Comparison of ENCODE assay signal across 8 cellular contexts in the genomic region with DNA sequence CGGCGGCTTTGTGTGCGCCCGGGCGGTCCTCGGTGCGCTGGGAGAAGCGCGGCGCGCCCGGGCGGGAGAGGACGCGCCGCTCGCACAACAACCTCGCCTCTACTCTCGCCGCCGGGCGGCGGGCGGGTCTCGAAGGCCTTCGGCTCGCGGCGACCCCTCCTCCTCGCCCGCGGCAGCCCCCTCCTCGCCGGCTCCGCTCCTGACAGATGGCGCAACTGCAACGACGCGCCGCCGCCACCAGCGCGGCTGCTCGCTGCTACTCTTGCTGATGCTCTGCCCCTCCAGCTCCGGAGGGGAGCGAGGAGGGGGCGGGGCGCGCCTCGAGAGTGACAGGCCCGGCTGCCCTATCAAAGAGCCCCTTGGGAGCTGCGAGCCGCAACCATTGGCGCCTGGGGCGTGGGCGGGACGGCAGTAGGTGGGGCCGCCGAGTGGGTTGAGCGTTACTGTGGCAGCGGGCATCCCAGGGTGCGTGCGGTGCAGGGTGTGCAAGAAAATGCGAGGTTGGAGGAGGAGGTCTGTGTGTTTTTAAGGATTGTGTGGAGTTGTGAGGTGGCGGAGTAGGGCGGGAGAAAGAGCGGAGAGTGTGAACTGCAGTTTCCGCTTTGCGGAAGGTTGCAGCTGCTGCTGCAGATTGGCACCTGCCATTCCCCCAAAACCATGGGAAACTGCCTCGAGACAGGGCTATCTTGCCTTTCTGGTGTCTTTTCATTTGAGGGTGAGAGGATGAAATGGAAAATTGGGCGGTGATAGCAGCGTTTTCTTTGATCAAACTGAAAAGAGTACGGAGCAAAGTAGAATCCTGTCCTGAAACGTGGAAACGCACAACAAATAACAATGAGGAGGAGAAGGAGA. TPM values are rescaled to one million over a fixed set of nuclear protein-coding genes. Genes with fewer than 3 reads are reported as not detected.
DNase-seq lines count a peak whose midpoint lies in the region; ATAC-seq, FAIRE-seq and TF ChIP-seq lines count a peak whose summit lies in the region.

Gene FYN, minus strand, starts transcription at position 275 of the 852 bp plus-strand sequence. CDS start 153,401 bp downstream, outside the sequence.

- ATAC-seq in GM18868 (IDR thresholded peaks at IDR 0.05; ENCODE audit: unreplicated experiment) (peak; percentile 99), HG03135 (IDR thresholded peaks at IDR 0.05; ENCODE audit: unreplicated experiment) (peak; percentile 100)

- peak; percentile 95 for DNase-seq in NCI-H2196 treated with DMSO at 0.1 percent for 48 hours (lab: John Stamatoyannopoulos, UW; ENCODE audit: unreplicated experiment)
- peak; percentile 95 to 97 for DNase-seq in breast epithelium (ENCODE audit: low spot score in 2 of 2)
- DNase-seq in small intestine = peak; percentile 90

- TF ChIP-seq CTCF in VCaP (conservative IDR thresholded peaks at IDR 0.05) = peak; percentile 53
- peak; percentile 49 to 76 (median 64) for TF ChIP-seq CTCF in breast epithelium (IDR thresholded peaks at IDR 0.05)

- H3K4me1 ChIP-seq in breast epithelium (no peaks in the 10 kb centered on the region), iPS-20b (ENCODE audit: insufficient read depth, low read length) (peaks cover 21% of the 10 kb centered on the region; the same call in 1 of the 2 replicates), small intestine (ENCODE audit: control insufficient read depth in 2 of 2, insufficient read depth in 1 of 2, low read depth in 1 of 2, low read length in 1 of 2) (peaks cover 0 to 13% of the 10 kb centered on the region in 2 donors)

- peak within 1 kb of the TSS; percentile 85; the same call in 1 of the 2 replicates for H3K9ac ChIP-seq in iPS-20b (ENCODE audit: low read depth, low read length)

- intact Hi-C loops in breast epithelium (cut with DNase I; ENCODE audit: low total_unique reads) = no loop called here

- 0 to 1% (median 0%) methylated on average over 52 to 75 of the region's 75 CpGs for whole genome bisulfite sequencing in small intestine, 3 donors

- H3K9me3 ChIP-seq in breast epithelium (no peaks in the 10 kb centered on the region), iPS-20b (ENCODE audit: insufficient read depth, low read depth, low read length) (no peaks in the 10 kb centered on the region), small intestine (ENCODE audit: control insufficient read depth, low read depth) (no peaks in the 10 kb centered on the region)

- H3K36me3 ChIP-seq in breast epithelium (no peaks in the 10 kb centered on the region), iPS-20b (ENCODE audit: insufficient read depth, low read depth, low read length) (no peaks in the 10 kb centered on the region), small intestine (ENCODE audit: control insufficient read depth in 2 of 2, insufficient read depth in 2 of 2, low read length in 2 of 2) (no peaks in the 10 kb centered on the region)

- peak within 1 kb of the TSS; percentile 74 for H3K27ac ChIP-seq in VCaP
- H3K27ac ChIP-seq in breast epithelium = peak within 1 kb of the TSS; percentile 82 to 93
- no peak within 1 kb of the TSS for H3K27ac ChIP-seq in iPS-20b (ENCODE audit: low read length)
- H3K27ac ChIP-seq in small intestine (ENCODE audit: low read depth in 1 of 2, low read length in 1 of 2) = peak within 1 kb of the TSS; percentile 75 to 91

- TF ChIP-seq POLR2A in breast epithelium (IDR thresholded peaks at IDR 0.05) = peak; percentile 57

- H3K4me3 ChIP-seq in breast epithelium = peak within 1 kb of the TSS; percentile 72 to 85 (median 75)
- peak within 1 kb of the TSS; percentile 88 for H3K4me3 ChIP-seq in iPS-20b (ENCODE audit: low read length)
- H3K4me3 ChIP-seq in small intestine (ENCODE audit: low read depth in 1 of 2, low read length in 2 of 2) = peak within 1 kb of the TSS; percentile 76 to 90

- FAIRE-seq in A204.1 (lab: Jason Lieb, UNC) (peak; percentile 11), small intestine (lab: Jason Lieb, UNC) (no peak)

- H3K27me3 ChIP-seq in breast epithelium (peaks cover 0 to 3% of the 10 kb centered on the region in 2 donors), iPS-20b (ENCODE audit: insufficient read depth, low read length) (no peaks in the 10 kb centered on the region; the same call in 1 of the 2 replicates), small intestine (ENCODE audit: control insufficient read depth in 2 of 2, insufficient read depth in 2 of 2, low read length in 2 of 2) (no peaks in the 10 kb centered on the region)

RNA-seq across cellular contexts. Expression of gene FYN, which starts in this region (rescaled TPM):
- 100 to 1,000 TPM in 2 of 3 donors, 10 to 100 TPM in 1; 44.8 to 209 (median 111) TPM for total RNA-seq in breast epithelium
- 10 to 100 TPM; 17.9 to 33.8 (median 27.1) TPM for polyA plus RNA-seq in small intestine
